ENCODE assay signal across 1 cellular context in genomic region chr9:131349881-131350563, GRCh38.
A peak's percentile ranks its signal among the peaks of the same experiment; 100 is the strongest.
TF ChIP-seq lines count a peak whose summit lies in the region.

No MANE protein-coding gene starts in this region.

TF ChIP-seq in K562, 482 proteins besides CTCF, POLR2A, EP300 and RAD21 (continued from another document and continues in another):
- TF ChIP-seq, protein P1, sequence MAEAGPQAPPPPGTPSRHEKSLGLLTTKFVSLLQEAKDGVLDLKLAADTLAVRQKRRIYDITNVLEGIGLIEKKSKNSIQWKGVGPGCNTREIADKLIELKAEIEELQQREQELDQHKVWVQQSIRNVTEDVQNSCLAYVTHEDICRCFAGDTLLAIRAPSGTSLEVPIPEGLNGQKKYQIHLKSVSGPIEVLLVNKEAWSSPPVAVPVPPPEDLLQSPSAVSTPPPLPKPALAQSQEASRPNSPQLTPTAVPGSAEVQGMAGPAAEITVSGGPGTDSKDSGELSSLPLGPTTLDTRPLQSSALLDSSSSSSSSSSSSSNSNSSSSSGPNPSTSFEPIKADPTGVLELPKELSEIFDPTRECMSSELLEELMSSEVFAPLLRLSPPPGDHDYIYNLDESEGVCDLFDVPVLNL (CRISPR knock-in tag; IDR thresholded peaks at IDR 0.05; ENCODE audit: low read depth) = no peak
- no peak for TF ChIP-seq RFX7 (CRISPR knock-in tag; IDR thresholded peaks at IDR 0.05)
- TF ChIP-seq SAP30 (IDR thresholded peaks at IDR 0.05; ENCODE audit: borderline replicate concordance, insufficient read depth, low read depth, low read length, poor library complexity, severe bottlenecking) = no peak
- no peak for TF ChIP-seq TSHZ1 (CRISPR knock-in tag; IDR thresholded peaks at IDR 0.05)
- TF ChIP-seq SLC30A9 (CRISPR knock-in tag; IDR thresholded peaks at IDR 0.05) = no peak
- TF ChIP-seq TEAD2 (tag; IDR thresholded peaks at IDR 0.05) = no peak
- TF ChIP-seq, protein P2, sequence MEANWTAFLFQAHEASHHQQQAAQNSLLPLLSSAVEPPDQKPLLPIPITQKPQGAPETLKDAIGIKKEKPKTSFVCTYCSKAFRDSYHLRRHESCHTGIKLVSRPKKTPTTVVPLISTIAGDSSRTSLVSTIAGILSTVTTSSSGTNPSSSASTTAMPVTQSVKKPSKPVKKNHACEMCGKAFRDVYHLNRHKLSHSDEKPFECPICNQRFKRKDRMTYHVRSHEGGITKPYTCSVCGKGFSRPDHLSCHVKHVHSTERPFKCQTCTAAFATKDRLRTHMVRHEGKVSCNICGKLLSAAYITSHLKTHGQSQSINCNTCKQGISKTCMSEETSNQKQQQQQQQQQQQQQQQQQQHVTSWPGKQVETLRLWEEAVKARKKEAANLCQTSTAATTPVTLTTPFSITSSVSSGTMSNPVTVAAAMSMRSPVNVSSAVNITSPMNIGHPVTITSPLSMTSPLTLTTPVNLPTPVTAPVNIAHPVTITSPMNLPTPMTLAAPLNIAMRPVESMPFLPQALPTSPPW (CRISPR knock-in tag; IDR thresholded peaks at IDR 0.05) = no peak
- no peak for TF ChIP-seq MITF (IDR thresholded peaks at IDR 0.05)
- TF ChIP-seq, protein P3, sequence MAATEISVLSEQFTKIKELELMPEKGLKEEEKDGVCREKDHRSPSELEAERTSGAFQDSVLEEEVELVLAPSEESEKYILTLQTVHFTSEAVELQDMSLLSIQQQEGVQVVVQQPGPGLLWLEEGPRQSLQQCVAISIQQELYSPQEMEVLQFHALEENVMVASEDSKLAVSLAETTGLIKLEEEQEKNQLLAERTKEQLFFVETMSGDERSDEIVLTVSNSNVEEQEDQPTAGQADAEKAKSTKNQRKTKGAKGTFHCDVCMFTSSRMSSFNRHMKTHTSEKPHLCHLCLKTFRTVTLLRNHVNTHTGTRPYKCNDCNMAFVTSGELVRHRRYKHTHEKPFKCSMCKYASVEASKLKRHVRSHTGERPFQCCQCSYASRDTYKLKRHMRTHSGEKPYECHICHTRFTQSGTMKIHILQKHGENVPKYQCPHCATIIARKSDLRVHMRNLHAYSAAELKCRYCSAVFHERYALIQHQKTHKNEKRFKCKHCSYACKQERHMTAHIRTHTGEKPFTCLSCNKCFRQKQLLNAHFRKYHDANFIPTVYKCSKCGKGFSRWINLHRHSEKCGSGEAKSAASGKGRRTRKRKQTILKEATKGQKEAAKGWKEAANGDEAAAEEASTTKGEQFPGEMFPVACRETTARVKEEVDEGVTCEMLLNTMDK (IDR thresholded peaks at IDR 0.05; ENCODE audit: borderline replicate concordance, insufficient read depth, low read depth, low read length, poor library complexity, severe bottlenecking) = no peak
- TF ChIP-seq MAZ (CRISPR knock-in tag; conservative IDR thresholded peaks at IDR 0.05 in 1 of 2, IDR thresholded peaks at IDR 0.05 in 1 of 2) = peak; percentile 18 to 50; a peak in 2 of 4 replicates
- no peak for TF ChIP-seq C11orf30 (IDR thresholded peaks at IDR 0.05; ENCODE audit: low read depth)
- no peak for TF ChIP-seq SMARCA4 (IDR thresholded peaks at IDR 0.05)
- TF ChIP-seq NR2F6 (CRISPR knock-in tag; IDR thresholded peaks at IDR 0.05) = no peak
- TF ChIP-seq NCOA2 (IDR thresholded peaks at IDR 0.05; ENCODE audit: partially characterized antibody in 2 of 2) = no peak
- TF ChIP-seq MYNN (IDR thresholded peaks at IDR 0.05) = no peak
- no peak for TF ChIP-seq MYNN (CRISPR knock-in tag; IDR thresholded peaks at IDR 0.05)
- TF ChIP-seq KLF16 (IDR thresholded peaks at IDR 0.05) = no peak
- no peak for TF ChIP-seq CHD2 (IDR thresholded peaks at IDR 0.05; ENCODE audit: low read depth, low read length)
- no peak for TF ChIP-seq ZNF551 (CRISPR knock-in tag; IDR thresholded peaks at IDR 0.05)
- no peak for TF ChIP-seq ZNF232 (CRISPR knock-in tag; IDR thresholded peaks at IDR 0.05)
- no peak for TF ChIP-seq IRF2 (CRISPR knock-in tag; IDR thresholded peaks at IDR 0.05)
- 0 out of 2 replicates have a peak, but pooled peaks have one; percentile 8 for TF ChIP-seq HCFC1 (IDR thresholded peaks at IDR 0.05; ENCODE audit: low read depth, low read length)
- no peak for TF ChIP-seq CUX1 (CRISPR knock-in tag; IDR thresholded peaks at IDR 0.05)
- no peak for TF ChIP-seq HNRNPUL1 (IDR thresholded peaks at IDR 0.05; ENCODE audit: low read length)
- TF ChIP-seq XRCC5 (IDR thresholded peaks at IDR 0.05; ENCODE audit: low read depth, low read length) = peak; percentile 84; the same call in 1 of the 2 replicates
- no peak for TF ChIP-seq HNRNPL (IDR thresholded peaks at IDR 0.05; ENCODE audit: low read depth, low read length)
- no peak for TF ChIP-seq ARHGAP35 (IDR thresholded peaks at IDR 0.05; ENCODE audit: partially characterized antibody)
- no peak for TF ChIP-seq E2F5 (CRISPR knock-in tag; IDR thresholded peaks at IDR 0.05)
- TF ChIP-seq ZNF146 (CRISPR knock-in tag; IDR thresholded peaks at IDR 0.05; ENCODE audit: unreplicated experiment) = no peak
- TF ChIP-seq TCF3 (CRISPR knock-in tag; IDR thresholded peaks at IDR 0.05) = no peak
- TF ChIP-seq DDX20 (tag; IDR thresholded peaks at IDR 0.05; ENCODE audit: low read depth) = no peak
- TF ChIP-seq U2AF1 (optimal IDR thresholded peaks at IDR 0.05; ENCODE audit: low read depth, low read length) = no peak
- TF ChIP-seq EGR1 (conservative IDR thresholded peaks at IDR 0.05) = no peak
- no peak for TF ChIP-seq ZNF75A (CRISPR knock-in tag; IDR thresholded peaks at IDR 0.05)
- no peak for TF ChIP-seq ZNF717 (CRISPR knock-in tag; IDR thresholded peaks at IDR 0.05)
- no peak for TF ChIP-seq ESRRB (CRISPR knock-in tag; IDR thresholded peaks at IDR 0.05; ENCODE audit: borderline replicate concordance)
- no peak for TF ChIP-seq ZNF764 (CRISPR knock-in tag; IDR thresholded peaks at IDR 0.05; ENCODE audit: low read depth)
- no peak for TF ChIP-seq NFATC3 (IDR thresholded peaks at IDR 0.05)
- TF ChIP-seq ZNF263 (CRISPR knock-in tag; IDR thresholded peaks at IDR 0.05; ENCODE audit: borderline replicate concordance) = no peak
- no peak for TF ChIP-seq MTF1 (CRISPR knock-in tag; IDR thresholded peaks at IDR 0.05; ENCODE audit: borderline replicate concordance)
- no peak for TF ChIP-seq FOXK1 (CRISPR knock-in tag; IDR thresholded peaks at IDR 0.05; ENCODE audit: borderline replicate concordance)
- no peak for TF ChIP-seq ZNF584 (CRISPR knock-in tag; IDR thresholded peaks at IDR 0.05; ENCODE audit: low read depth)
- no peak for TF ChIP-seq XRCC3 (IDR thresholded peaks at IDR 0.05)
- TF ChIP-seq SMARCC2 (IDR thresholded peaks at IDR 0.05; ENCODE audit: low read depth) = no peak
